23 cellular contexts compared by ENCODE assay signal in the genomic region with DNA sequence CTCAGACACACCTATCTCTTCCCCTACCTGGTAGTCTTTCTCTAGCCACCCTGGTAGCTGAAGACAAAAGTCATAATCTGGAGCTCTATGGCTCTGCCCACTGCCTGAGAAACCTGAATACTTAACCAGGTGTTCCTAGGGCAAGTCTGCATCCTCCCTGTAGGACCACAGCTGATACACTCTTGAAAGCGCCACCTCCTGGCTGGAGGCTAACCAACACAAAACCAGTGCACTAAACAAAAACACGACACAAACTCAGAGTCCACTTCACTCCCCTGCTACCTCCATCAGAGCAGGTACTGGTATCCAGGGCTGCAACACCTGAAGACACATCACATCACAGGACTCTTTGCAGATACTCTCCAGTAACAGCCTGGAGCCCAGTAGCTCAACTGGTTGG.
A peak's percentile ranks its signal among the peaks of the same experiment; 100 is the strongest.
DNase-seq lines count a peak whose midpoint lies in the region; ATAC-seq and TF ChIP-seq lines count a peak whose summit lies in the region.
"Had no signal": no experiment of that assay in that cellular context is flagged by ENCODE, and none has a peak within 500 bp of the region (broad histone marks: within the 10 kb centered on the region; RNA-seq: fewer than 3 reads in every experiment).

No MANE protein-coding gene starts in this region.

- no peak overlapping the region for H3K4me3 ChIP-seq in Jurkat, Clone E6-1 (ENCODE audit: low read length)
- H3K4me3 ChIP-seq in astrocyte of the spinal cord (ENCODE audit: low read depth, low read length) (no peak overlapping the region), psoas muscle (no peak overlapping the region)
- H3K4me3 ChIP-seq: esophagus muscularis mucosa, MG63, tibial nerve had no signal

- H3K27ac Mint-ChIP-seq in activated naive CD4-positive, alpha-beta T cell treated with anti-CD3 and anti-CD28 coated beads for 36 hours, result no peak overlapping the region
- H3K27ac Mint-ChIP-seq: activated CD4-positive, alpha-beta memory T cell treated with anti-CD3 and anti-CD28 coated beads, Interleukin-2, amount 10 ng/mL, durations not matched to agents 7 days and 5 days; activated naive CD8-positive, alpha-beta T cell treated with anti-CD3 and anti-CD28 coated beads for 36 hours; CD4-positive, alpha-beta T cell had no signal

- H3K4me3 Mint-ChIP-seq in activated naive CD4-positive, alpha-beta T cell treated with anti-CD3 and anti-CD28 coated beads for 36 hours, result no peak overlapping the region
- H3K4me3 Mint-ChIP-seq: activated CD4-positive, alpha-beta memory T cell treated with anti-CD3 and anti-CD28 coated beads, Interleukin-2, amount 10 ng/mL, durations not matched to agents 7 days and 5 days; activated naive CD8-positive, alpha-beta T cell treated with anti-CD3 and anti-CD28 coated beads for 36 hours; activated T-cell treated with anti-CD3 and anti-CD28 coated beads, Interleukin-2, amount 50 U/mL, for 4 hours; CD4-positive, alpha-beta T cell had no signal

- H3K36me3 ChIP-seq in psoas muscle (ENCODE audit: insufficient read depth in 1 of 2, low read depth in 1 of 2), result no peaks in the 10 kb centered on the region
- H3K36me3 ChIP-seq: esophagus muscularis mucosa, MG63, tibial nerve had no signal

- H3K27me3 Mint-ChIP-seq in activated naive CD4-positive, alpha-beta T cell treated with anti-CD3 and anti-CD28 coated beads for 36 hours (ENCODE audit: low read depth), result peaks cover 6% of the 10 kb centered on the region

- H3K27me3 ChIP-seq in psoas muscle (ENCODE audit: insufficient read depth in 3 of 3, low read length in 2 of 3), result no peaks in the 10 kb centered on the region
- H3K27me3 ChIP-seq: esophagus muscularis mucosa, MG63, tibial nerve had no signal

- H3K4me1 Mint-ChIP-seq in activated naive CD4-positive, alpha-beta T cell treated with anti-CD3 and anti-CD28 coated beads for 36 hours (ENCODE audit: low read depth), result no peaks in the 10 kb centered on the region
- H3K4me1 Mint-ChIP-seq: activated CD4-positive, alpha-beta memory T cell treated with anti-CD3 and anti-CD28 coated beads, Interleukin-2, amount 10 ng/mL, durations not matched to agents 7 days and 5 days; activated naive CD8-positive, alpha-beta T cell treated with anti-CD3 and anti-CD28 coated beads for 36 hours had no signal

- no peaks in the 10 kb centered on the region for H3K36me3 Mint-ChIP-seq in activated naive CD4-positive, alpha-beta T cell treated with anti-CD3 and anti-CD28 coated beads for 36 hours (ENCODE audit: low read depth)
- H3K36me3 Mint-ChIP-seq: activated naive CD8-positive, alpha-beta T cell treated with anti-CD3 and anti-CD28 coated beads for 36 hours had no signal

- H3K4me1 ChIP-seq in psoas muscle, result no peaks in the 10 kb centered on the region
- H3K4me1 ChIP-seq: esophagus muscularis mucosa had no signal

- DNase-seq in activated naive CD4-positive, alpha-beta T cell treated with anti-CD3 and anti-CD28 coated beads for 36 hours, result peak; percentile 9
- DNase-seq in activated naive CD4-positive, alpha-beta T cell (lab: John Stamatoyannopoulos, UW), result no peak
- DNase-seq in Jurkat, Clone E6-1 (ENCODE audit: low read depth, low spot score), result peak; percentile 7
- no peak for DNase-seq in astrocyte of the spinal cord (ENCODE audit: low read depth, low spot score)
- no peak for DNase-seq in foreskin melanocyte
- DNase-seq in psoas muscle, result no peak
- DNase-seq: activated CD4-positive, alpha-beta memory T cell treated with anti-CD3 and anti-CD28 coated beads, Interleukin-2, amount 10 ng/mL, durations not matched to agents 7 days and 5 days; activated naive CD8-positive, alpha-beta T cell treated with anti-CD3 and anti-CD28 coated beads for 36 hours; activated T-cell treated with anti-CD3 and anti-CD28 coated beads, Interleukin-2, amount 50 U/mL, for 4 hours; CD4-positive, alpha-beta T cell; DMS153; head of caudate nucleus; left ventricle myocardium superior; MG63; NCI-H1694; NCI-H345; stimulated activated naive CD4-positive, alpha-beta T cell treated with Interleukin-2 at 50 U/mL for 16 hours; T-helper 1 cell had no signal

- 95 to 98% (median 96%) methylated on average over 2 of the region's 2 CpGs for WGBS in psoas muscle, 3 donors

- ATAC-seq in HG03280 (IDR thresholded peaks at IDR 0.05; ENCODE audit: unreplicated experiment) (no peak), HG02973 (IDR thresholded peaks at IDR 0.05; ENCODE audit: unreplicated experiment) (no peak), psoas muscle (no peak)
- ATAC-seq: activated T-cell treated with anti-CD3 and anti-CD28 coated beads, Interleukin-2, amount 50 U/mL, for 4 hours; left ventricle myocardium superior; sciatic nerve had no signal

- intact Hi-C loops in activated naive CD4-positive, alpha-beta T cell treated with anti-CD3 and anti-CD28 coated beads for 36 hours (cut with micrococcal nuclease), result no loop called here
- intact Hi-C loops in psoas muscle (cut with DNase I), result no loop called here

- TF ChIP-seq CTCF in astrocyte of the spinal cord (IDR thresholded peaks at IDR 0.05; ENCODE audit: low read depth, low read length) (peak; percentile 8), psoas muscle (IDR thresholded peaks at IDR 0.05) (no peak)

- no peak overlapping the region for H3K27ac ChIP-seq in psoas muscle
- H3K27ac ChIP-seq: esophagus muscularis mucosa, tibial nerve had no signal

- no peaks in the 10 kb centered on the region for H3K9me3 Mint-ChIP-seq in activated naive CD4-positive, alpha-beta T cell treated with anti-CD3 and anti-CD28 coated beads for 36 hours
- H3K9me3 Mint-ChIP-seq: activated CD4-positive, alpha-beta memory T cell treated with anti-CD3 and anti-CD28 coated beads, Interleukin-2, amount 10 ng/mL, durations not matched to agents 7 days and 5 days; activated naive CD8-positive, alpha-beta T cell treated with anti-CD3 and anti-CD28 coated beads for 36 hours; activated T-cell treated with anti-CD3 and anti-CD28 coated beads, Interleukin-2, amount 50 U/mL, for 4 hours; CD4-positive, alpha-beta T cell had no signal

- in situ Hi-C loops in astrocyte of the spinal cord (cut with HindIII; ENCODE audit: low sequenced_read_pairs), result no loop called here

- CTCF ChIA-PET in activated naive CD4-positive, alpha-beta T cell treated with anti-CD3 and anti-CD28 coated beads for 36 hours (lab: Charles Lee), result no interaction called here

- H3K9me3 ChIP-seq in psoas muscle, result no peaks in the 10 kb centered on the region
- H3K9me3 ChIP-seq: esophagus muscularis mucosa, MG63, tibial nerve had no signal

Comparison
In these comparisons a context has a peak if more than half of its experiments do, and no peak if none do; other contexts are left out.
1. DNase-seq: peak in activated naive CD4-positive, alpha-beta T cell treated with anti-CD3 and anti-CD28 coated beads for 36 hours (single experiment) and Jurkat, Clone E6-1 (single experiment); none in activated naive CD4-positive, alpha-beta T cell (0 of 4), astrocyte of the spinal cord (single experiment), foreskin melanocyte (single experiment) and psoas muscle (0 of 2).